ENCODE assay signal across 14 cellular contexts in genomic region chr13:33677215-33677614, GRCh38.
DNase-seq lines count a peak whose midpoint lies in the region; ATAC-seq lines count a peak whose summit lies in the region.
"Had no signal": no experiment of that assay in that cellular context is flagged by ENCODE, and none has a peak within 500 bp of the region (broad histone marks: within the 10 kb centered on the region; RNA-seq: fewer than 3 reads in every experiment).

No MANE protein-coding gene starts in this region.

- H3K27ac Mint-ChIP-seq in activated CD4-positive, alpha-beta memory T cell treated with anti-CD3 and anti-CD28 coated beads, Interleukin-2, amount 10 ng/mL, durations not matched to agents 7 days and 5 days: peak overlapping the region; percentile 16
- H3K27ac Mint-ChIP-seq: nephron progenitor cell had no signal

- H3K79me2 ChIP-seq in Karpas-422 (ENCODE audit: low read length): peaks cover 8% of the 10 kb centered on the region

- H3K4me3 ChIP-seq in Karpas-422 (ENCODE audit: low read length) (no peak overlapping the region), muscle layer of colon (ENCODE audit: low read depth in 1 of 2, low read length in 2 of 2) (no peak overlapping the region)
- H3K4me3 ChIP-seq: HAP-1 had no signal

- POLR2A ChIA-PET in activated CD4-positive, alpha-beta memory T cell treated with anti-CD3 and anti-CD28 coated beads, Interleukin-2, amount 10 ng/mL, durations not matched to agents 7 days and 5 days (lab: Charles Lee): interaction anchor here (0.8 to 4.3 kb wide), 2 partner anchors 66 to 133 kb away, joined by 3 to 48 read pairs; no protein-coding TSS in a partner anchor

- H3K27me3 ChIP-seq in Karpas-422 (ENCODE audit: low read length) (no peaks in the 10 kb centered on the region), muscle layer of colon (ENCODE audit: control insufficient read depth in 1 of 2, insufficient read depth in 2 of 2, low read length in 2 of 2) (no peaks in the 10 kb centered on the region)

- ATAC-seq in GM18502 (IDR thresholded peaks at IDR 0.05; ENCODE audit: poor library complexity, unreplicated experiment): no peak
- ATAC-seq: activated naive CD4-positive, alpha-beta T cell treated with anti-CD3 and anti-CD28 coated beads, Interleukin-2, amount 50 U/mL, for 72 hours had no signal

- no peaks in the 10 kb centered on the region for H3K9me2 ChIP-seq in Karpas-422 (replicated peaks; ENCODE audit: insufficient read depth, low read length)

- H3K4me3 Mint-ChIP-seq in activated CD4-positive, alpha-beta memory T cell treated with anti-CD3 and anti-CD28 coated beads, Interleukin-2, amount 10 ng/mL, durations not matched to agents 7 days and 5 days: no peak overlapping the region
- H3K4me3 Mint-ChIP-seq: IgD-negative memory B cell had no signal

- peak overlapping the region; percentile 68 for H3K4me2 ChIP-seq in Karpas-422 (ENCODE audit: low read depth, low read length, poor library complexity, severe bottlenecking)

- peaks cover 48% of the 10 kb centered on the region for H3K4me1 Mint-ChIP-seq in activated CD4-positive, alpha-beta memory T cell treated with anti-CD3 and anti-CD28 coated beads, Interleukin-2, amount 10 ng/mL, durations not matched to agents 7 days and 5 days

- DNase-seq in DMS153 (lab: John Stamatoyannopoulos, UW): peak; percentile 20
- no peak for DNase-seq in DMS153 treated with DMSO at 0.1 percent for 48 hours (lab: John Stamatoyannopoulos, UW; ENCODE audit: unreplicated experiment)
- peak; percentile 42 for DNase-seq in Karpas-422
- DNase-seq in activated CD4-positive, alpha-beta memory T cell treated with anti-CD3 and anti-CD28 coated beads, Interleukin-2, amount 10 ng/mL, durations not matched to agents 7 days and 5 days: no peak
- DNase-seq in kidney tubule cell (ENCODE audit: low spot score): no peak
- no peak for DNase-seq in NCI-H2107 treated with DMSO at 0.1 percent for 48 hours (lab: John Stamatoyannopoulos, UW; ENCODE audit: unreplicated experiment)
- DNase-seq: CD8-positive, alpha-beta memory T cell; islet precursor cell had no signal

- H3K27ac ChIP-seq in Karpas-422 (ENCODE audit: low read length) (peak overlapping the region; percentile 92), muscle layer of colon (ENCODE audit: low read depth, low read length) (peak overlapping the region; percentile 68)

- H3K27me3 Mint-ChIP-seq in activated CD4-positive, alpha-beta memory T cell treated with anti-CD3 and anti-CD28 coated beads, Interleukin-2, amount 10 ng/mL, durations not matched to agents 7 days and 5 days: no peaks in the 10 kb centered on the region
- H3K27me3 Mint-ChIP-seq: CD8-positive, alpha-beta memory T cell; IgD-negative memory B cell had no signal

- H3K9me3 Mint-ChIP-seq in activated CD4-positive, alpha-beta memory T cell treated with anti-CD3 and anti-CD28 coated beads, Interleukin-2, amount 10 ng/mL, durations not matched to agents 7 days and 5 days: peaks cover 2% of the 10 kb centered on the region
- H3K9me3 Mint-ChIP-seq: activated naive CD4-positive, alpha-beta T cell treated with anti-CD3 and anti-CD28 coated beads, Interleukin-2, amount 50 U/mL, for 72 hours; CD8-positive, alpha-beta memory T cell had no signal

- CTCF ChIA-PET in activated CD4-positive, alpha-beta memory T cell treated with anti-CD3 and anti-CD28 coated beads, Interleukin-2, amount 10 ng/mL, durations not matched to agents 7 days and 5 days (lab: Charles Lee): no interaction called here

- H3K36me3 Mint-ChIP-seq in activated CD4-positive, alpha-beta memory T cell treated with anti-CD3 and anti-CD28 coated beads, Interleukin-2, amount 10 ng/mL, durations not matched to agents 7 days and 5 days (ENCODE audit: low read depth): peaks cover 11% of the 10 kb centered on the region

- H3K9ac ChIP-seq in Karpas-422 (ENCODE audit: low read length): peak overlapping the region; percentile 39
- no peak overlapping the region for H3K9ac ChIP-seq in muscle layer of colon (ENCODE audit: low read length)

- H3K36me3 ChIP-seq in Karpas-422 (ENCODE audit: insufficient read depth, low read length) (peaks cover 12% of the 10 kb centered on the region), muscle layer of colon (ENCODE audit: insufficient read depth, low read length) (no peaks in the 10 kb centered on the region)
- H3K36me3 ChIP-seq: HAP-1 had no signal

- H3K4me1 ChIP-seq in Karpas-422 (ENCODE audit: low read length) (peaks cover 51% of the 10 kb centered on the region), muscle layer of colon (ENCODE audit: insufficient read depth, low read length) (peaks cover 14% of the 10 kb centered on the region)
- H3K4me1 ChIP-seq: HAP-1 had no signal

- no peaks in the 10 kb centered on the region for H4K20me1 ChIP-seq in Karpas-422 (ENCODE audit: insufficient read depth, low read depth, low read length)

- peak overlapping the region; percentile 3; the same call in 1 of the 2 replicates for H2AFZ ChIP-seq in Karpas-422 (ENCODE audit: low read length)

- H3K9me3 ChIP-seq in Karpas-422 (ENCODE audit: low read length) (no peaks in the 10 kb centered on the region), muscle layer of colon (ENCODE audit: low read length) (no peaks in the 10 kb centered on the region)
- H3K9me3 ChIP-seq: HAP-1 had no signal

Comparison
In these comparisons a context has a peak if more than half of its experiments do, and no peak if none do; other contexts are left out.
1. DNase-seq: peak in DMS153 (single experiment) and Karpas-422 (single experiment); none in DMS153 treated with DMSO at 0.1 percent for 48 hours (single experiment), activated CD4-positive, alpha-beta memory T cell treated with anti-CD3 and anti-CD28 coated beads, Interleukin-2, amount 10 ng/mL, durations not matched to agents 7 days and 5 days (single experiment), kidney tubule cell (single experiment) and NCI-H2107 treated with DMSO at 0.1 percent for 48 hours (single experiment).